Comparison of ENCODE assay signal across 21 cellular contexts in genomic region chr4:61333490-61333889, GRCh38.
"Had no signal": no experiment of that assay in that cellular context is flagged by ENCODE, and none has a peak within 500 bp of the region (broad histone marks: within the 10 kb centered on the region; RNA-seq: fewer than 3 reads in every experiment).

No MANE protein-coding gene starts in this region.

- H3K4me2 ChIP-seq: hepatocyte had no signal

- H3K27me3 ChIP-seq: colonic mucosa, esophagus muscularis mucosa, foreskin keratinocyte, gastroesophageal sphincter, heart left ventricle, hepatocyte had no signal

- H3K27ac Mint-ChIP-seq: dendritic cell treated with granulocyte-macrophage colony-stimulating factor and Interleukin-4, amounts not matched to agents 40 ng/mL and 50 ng/mL, for 4 days; immature natural killer cell; naive B cell had no signal

- H2AFZ ChIP-seq: hepatocyte had no signal

- H3K4me3 ChIP-seq: colonic mucosa, esophagus muscularis mucosa, gastroesophageal sphincter, heart left ventricle, hepatocyte, lower lobe of right lung, mucosa of descending colon had no signal

- H3K79me2 ChIP-seq: hepatocyte had no signal

- H3K36me3 ChIP-seq: colonic mucosa, esophagus muscularis mucosa, gastroesophageal sphincter, heart left ventricle, lower lobe of right lung had no signal

- H3K4me1 Mint-ChIP-seq: immature natural killer cell, naive B cell had no signal

- H3K27me3 Mint-ChIP-seq: dendritic cell treated with granulocyte-macrophage colony-stimulating factor and Interleukin-4, amounts not matched to agents 40 ng/mL and 50 ng/mL, for 4 days; naive B cell had no signal

- ATAC-seq: foreskin keratinocyte, gastroesophageal sphincter, heart left ventricle, left colon, left lobe of liver, left ventricle myocardium superior, lower lobe of right lung, mucosa of descending colon had no signal

- H3K27ac ChIP-seq: colonic mucosa, esophagus muscularis mucosa, foreskin keratinocyte, gastroesophageal sphincter, heart left ventricle, hepatocyte, lower lobe of right lung had no signal

- H3K9me3 Mint-ChIP-seq: dendritic cell treated with granulocyte-macrophage colony-stimulating factor and Interleukin-4, amounts not matched to agents 40 ng/mL and 50 ng/mL, for 4 days had no signal

- H3K9me3 ChIP-seq: colonic mucosa, gastroesophageal sphincter, lower lobe of right lung, mucosa of descending colon had no signal

- DNase-seq: colonic mucosa; cortex of kidney; effector CD8-positive, alpha-beta T cell; foreskin keratinocyte; heart left ventricle; immature natural killer cell; islet precursor cell; kidney; kidney glomerular epithelial cell; left colon; left ventricle myocardium superior; lower lobe of right lung; mucosa of descending colon; naive B cell had no signal

- H3K36me3 Mint-ChIP-seq: immature natural killer cell, naive B cell had no signal

- H3K4me3 Mint-ChIP-seq: dendritic cell treated with granulocyte-macrophage colony-stimulating factor and Interleukin-4, amounts not matched to agents 40 ng/mL and 50 ng/mL, for 4 days; immature natural killer cell; naive B cell had no signal

- H3K4me1 ChIP-seq: colonic mucosa, esophagus muscularis mucosa, foreskin keratinocyte, gastroesophageal sphincter, heart left ventricle, lower lobe of right lung had no signal

- FAIRE-seq: endothelial cell of umbilical vein, frontal cortex, kidney had no signal
